22 cellular contexts compared by ENCODE assay signal in genomic region chr5:160960592-160960991, GRCh38.
"Had no signal": no experiment of that assay in that cellular context is flagged by ENCODE, and none has a peak within 500 bp of the region (broad histone marks: within the 10 kb centered on the region; RNA-seq: fewer than 3 reads in every experiment).

No MANE protein-coding gene starts in this region.

- H3K36me3 ChIP-seq: left lung, neural progenitor cell, ovary, right lobe of liver, stomach, thoracic aorta, upper lobe of left lung had no signal

- H3K9me3 Mint-ChIP-seq: activated naive CD4-positive, alpha-beta T cell treated with anti-CD3 and anti-CD28 coated beads, Interleukin-2, amount 10 ng/mL, durations not matched to agents 7 days and 5 days; activated naive CD8-positive, alpha-beta T cell treated with anti-CD3 and anti-CD28 coated beads, Interleukin-2, amount 50 U/mL, for 24 hours; neural progenitor cell; T-helper 1 cell treated with Interleukin-12 subunit alpha and Interleukin-12 subunit beta and Interleukin-4 antibody, amounts not matched to agents 30 μg/mL and 1 μg/mL, for 36 hours had no signal

- H3K27ac ChIP-seq: left lung, neural progenitor cell, ovary, right lobe of liver, stomach, thoracic aorta, upper lobe of left lung, VCaP had no signal

- H3K4me3 Mint-ChIP-seq: activated naive CD4-positive, alpha-beta T cell treated with anti-CD3 and anti-CD28 coated beads, Interleukin-2, amount 10 ng/mL, durations not matched to agents 7 days and 5 days; activated naive CD8-positive, alpha-beta T cell treated with anti-CD3 and anti-CD28 coated beads, Interleukin-2, amount 50 U/mL, for 24 hours; neural progenitor cell; T-helper 1 cell treated with Interleukin-12 subunit alpha and Interleukin-12 subunit beta and Interleukin-4 antibody, amounts not matched to agents 30 μg/mL and 1 μg/mL, for 36 hours had no signal

- H3K36me3 Mint-ChIP-seq: activated naive CD4-positive, alpha-beta T cell treated with anti-CD3 and anti-CD28 coated beads, Interleukin-2, amount 10 ng/mL, durations not matched to agents 7 days and 5 days; neural progenitor cell had no signal

- H3K27ac Mint-ChIP-seq: activated naive CD4-positive, alpha-beta T cell treated with anti-CD3 and anti-CD28 coated beads, Interleukin-2, amount 10 ng/mL, durations not matched to agents 7 days and 5 days; activated naive CD8-positive, alpha-beta T cell treated with anti-CD3 and anti-CD28 coated beads, Interleukin-2, amount 50 U/mL, for 24 hours; neural progenitor cell; T-helper 1 cell treated with Interleukin-12 subunit alpha and Interleukin-12 subunit beta and Interleukin-4 antibody, amounts not matched to agents 30 μg/mL and 1 μg/mL, for 36 hours had no signal

- H3K9me3 ChIP-seq: left lung, ovary, right lobe of liver, stomach, thoracic aorta, upper lobe of left lung had no signal

- H3K4me1 Mint-ChIP-seq: activated naive CD4-positive, alpha-beta T cell treated with anti-CD3 and anti-CD28 coated beads, Interleukin-2, amount 10 ng/mL, durations not matched to agents 7 days and 5 days; activated naive CD8-positive, alpha-beta T cell treated with anti-CD3 and anti-CD28 coated beads, Interleukin-2, amount 50 U/mL, for 24 hours had no signal

- H3K4me1 ChIP-seq: left lung, neural progenitor cell, right lobe of liver, upper lobe of left lung had no signal

- H3K4me3 ChIP-seq: left lung, neural progenitor cell, ovary, right lobe of liver, smooth muscle cell, stomach, thoracic aorta, upper lobe of left lung had no signal

- H3K27me3 ChIP-seq: left lung, neural progenitor cell, ovary, right lobe of liver, stomach, upper lobe of left lung had no signal

- ATAC-seq: activated naive CD8-positive, alpha-beta T cell treated with anti-CD3 and anti-CD28 coated beads, Interleukin-2, amount 50 U/mL, for 24 hours had no signal

- H3K27me3 Mint-ChIP-seq: activated naive CD4-positive, alpha-beta T cell treated with anti-CD3 and anti-CD28 coated beads, Interleukin-2, amount 10 ng/mL, durations not matched to agents 7 days and 5 days; activated naive CD8-positive, alpha-beta T cell treated with anti-CD3 and anti-CD28 coated beads, Interleukin-2, amount 50 U/mL, for 24 hours had no signal

- DNase-seq: activated CD4-positive, CD25-positive, alpha-beta regulatory T cell treated with anti-CD3 and anti-CD28 coated beads, Interleukin-2, amount 50 U/mL, for 72 hours; activated CD8-positive, alpha-beta memory T cell treated with anti-CD3 and anti-CD28 coated beads for 24 hours; activated CD8-positive, alpha-beta memory T cell treated with anti-CD3 and anti-CD28 coated beads, Interleukin-2, amount 50 U/mL, for 48 hours; activated effector memory CD4-positive, alpha-beta T cell treated with Interleukin-2 at 50 U/mL for 16 hours; activated naive CD4-positive, alpha-beta T cell treated with anti-CD3 and anti-CD28 coated beads, Interleukin-2, amount 10 ng/mL, durations not matched to agents 7 days and 5 days; activated naive CD8-positive, alpha-beta T cell treated with anti-CD3 and anti-CD28 coated beads, Interleukin-2, amount 50 U/mL, for 24 hours; activated T-cell treated with anti-CD3 and anti-CD28 coated beads, Interleukin-2, amount 50 U/mL, for 48 hours; aorta; dermis blood vessel endothelial cell; effector memory CD4-positive, alpha-beta T cell; left lung; midbrain; ovary; right lobe of liver; stimulated activated CD4-positive, alpha-beta T cell treated with anti-CD3 and anti-CD28 coated beads, Interleukin-4, amount 100 ng/mL, for 1 hour; stomach; upper lobe of left lung had no signal
